9 cellular contexts compared by ENCODE assay signal in genomic region chr9:29233193-29233592, GRCh38. TPM values are rescaled to one million over a fixed set of nuclear protein-coding genes. Genes with fewer than 3 reads are reported as not detected.
"Had no signal": no experiment of that assay in that cellular context is flagged by ENCODE, and none has a peak within 500 bp of the region (broad histone marks: within the 10 kb centered on the region; RNA-seq: fewer than 3 reads in every experiment).

No MANE protein-coding gene starts in this region.

- FAIRE-seq: G401.6, GM12878, GM12891, GM12892, GM18507, GM19239 had no signal

- DNase-seq: GDM1, GF-D8 had no signal

- H3K4me3 ChIP-seq: GM12878 had no signal

- ATAC-seq: GM12878 had no signal

RNA-seq across cellular contexts. Expression of gene LINGO2, which starts 19.8 kb away (rescaled TPM):
- total RNA-seq: G401, GM12878 had no signal
